Comparison of ENCODE assay signal across 8 cellular contexts in the genomic region with DNA sequence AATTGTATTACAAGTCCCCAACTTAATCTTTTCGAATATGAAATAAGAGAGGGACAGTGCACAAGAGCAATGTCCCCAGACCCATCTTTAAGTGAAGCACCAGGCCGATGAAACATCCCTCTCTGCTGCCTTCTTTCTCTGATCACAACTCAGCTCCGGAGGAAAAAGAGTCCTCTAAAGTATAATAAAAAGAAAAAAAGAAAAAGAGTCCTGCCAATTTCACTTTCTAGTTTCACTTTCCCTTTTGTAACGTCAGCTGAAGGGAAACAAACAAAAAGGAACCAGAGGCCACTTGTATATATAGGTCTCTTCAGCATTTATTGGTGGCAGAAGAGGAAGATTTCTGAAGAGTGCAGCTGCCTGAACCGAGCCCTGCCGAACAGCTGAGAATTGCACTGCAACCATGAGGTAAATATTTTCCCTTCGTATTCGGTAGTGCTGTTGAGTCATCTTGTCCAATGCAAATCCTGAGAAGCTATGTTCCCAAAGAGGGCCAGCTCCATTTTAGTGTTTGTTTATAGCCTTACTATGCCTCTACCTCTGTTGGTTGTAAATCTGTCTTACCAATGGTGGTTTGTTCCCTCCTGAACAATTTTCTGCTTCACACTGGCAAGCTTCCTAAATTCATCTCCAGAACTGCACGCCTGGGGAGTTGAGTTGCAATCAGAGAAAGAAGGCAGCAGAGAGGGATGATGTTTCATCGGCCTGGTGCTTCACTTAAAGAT. TPM values are rescaled to one million over a fixed set of nuclear protein-coding genes. Genes with fewer than 3 reads are reported as not detected.
DNase-seq lines count a peak whose midpoint lies in the region; ATAC-seq and TF ChIP-seq lines count a peak whose summit lies in the region.

TSS of gene IFIT2 (plus strand) at position 326 of the 725 bp plus-strand sequence. CDS start at position 404, 78 bp downstream.

- H3K36me3 Mint-ChIP-seq in activated CD8-positive, alpha-beta T cell treated with anti-CD3 and anti-CD28 coated beads, Interleukin-2, amount 10 ng/mL, durations not matched to agents 7 days and 5 days (ENCODE audit: low read depth): peaks cover 43% of the 10 kb centered on the region
- peaks cover 3% of the 10 kb centered on the region for H3K36me3 Mint-ChIP-seq in neural progenitor cell

- DNase-seq in AG09309 (ENCODE audit: low read depth): no peak
- peak; percentile 52 for DNase-seq in NCI-H2227 treated with DMSO at 0.1 percent for 48 hours (lab: John Stamatoyannopoulos, UW)
- peak; percentile 44 for DNase-seq in activated CD8-positive, alpha-beta T cell treated with anti-CD3 and anti-CD28 coated beads, Interleukin-2, amount 10 ng/mL, durations not matched to agents 7 days and 5 days
- DNase-seq in esophagus muscularis mucosa (ENCODE audit: extremely low spot score): no peak
- DNase-seq in neural progenitor cell (ENCODE audit: low spot score): no peak
- no peak for DNase-seq in NCI-H1048 (lab: John Stamatoyannopoulos, UW)

- CTCF ChIA-PET in activated CD8-positive, alpha-beta T cell treated with anti-CD3 and anti-CD28 coated beads, Interleukin-2, amount 10 ng/mL, durations not matched to agents 7 days and 5 days (lab: Charles Lee): interaction anchor here (0.8 to 4.0 kb wide), 11 partner anchors 8 to 91 kb away, joined by 3 to 18 read pairs (median 4); partner anchors contain the start of genes IFIT1 and IFIT3

- H3K79me2 ChIP-seq in neural progenitor cell (ENCODE audit: low read depth): no peaks in the 10 kb centered on the region

- POLR2A ChIA-PET in activated CD8-positive, alpha-beta T cell treated with anti-CD3 and anti-CD28 coated beads, Interleukin-2, amount 10 ng/mL, durations not matched to agents 7 days and 5 days (lab: Charles Lee): interaction anchor here (0.7 to 3.7 kb wide), 9 partner anchors 22 to 427 kb away, joined by 3 to 23 read pairs (median 4); partner anchors contain the start of genes IFIT1, IFIT5 and KIF20B

- intact Hi-C loops in esophagus muscularis mucosa (cut with DNase I): no loop called here

- no peak for TF ChIP-seq EP300 in esophagus muscularis mucosa (IDR thresholded peaks at IDR 0.05)

- peak within 1 kb of the TSS; percentile 37 for H3K4me3 ChIP-seq in AG09309 (ENCODE audit: control insufficient read depth, low read depth, low read length)
- H3K4me3 ChIP-seq in esophagus muscularis mucosa: peak within 1 kb of the TSS; percentile 53 to 64 (median 56)
- H3K4me3 ChIP-seq in neural progenitor cell: no peak within 1 kb of the TSS

- peak; percentile 79 for ATAC-seq in GM18511 (IDR thresholded peaks at IDR 0.05; ENCODE audit: unreplicated experiment)
- ATAC-seq in HG02938 (IDR thresholded peaks at IDR 0.05; ENCODE audit: unreplicated experiment): peak; percentile 80
- ATAC-seq in activated CD8-positive, alpha-beta T cell treated with anti-CD3 and anti-CD28 coated beads, Interleukin-2, amount 10 ng/mL, durations not matched to agents 7 days and 5 days: peak; percentile 82

- WGBS in esophagus muscularis mucosa: 5% methylated on average over 10 of the region's 10 CpGs

- H3K36me3 ChIP-seq in esophagus muscularis mucosa (peaks cover 0 to 13% (median 9%) of the 10 kb centered on the region in 4 donors), neural progenitor cell (no peaks in the 10 kb centered on the region)

- H3K27ac Mint-ChIP-seq in activated CD8-positive, alpha-beta T cell treated with anti-CD3 and anti-CD28 coated beads, Interleukin-2, amount 10 ng/mL, durations not matched to agents 7 days and 5 days: peak within 1 kb of the TSS; percentile 94
- H3K27ac Mint-ChIP-seq in neural progenitor cell: peak within 1 kb of the TSS; percentile 58

- H3K4me2 ChIP-seq in neural progenitor cell: no peak within 1 kb of the TSS

- no peak within 1 kb of the TSS for H3K9ac ChIP-seq in neural progenitor cell

- H3K9me3 Mint-ChIP-seq in activated CD8-positive, alpha-beta T cell treated with anti-CD3 and anti-CD28 coated beads, Interleukin-2, amount 10 ng/mL, durations not matched to agents 7 days and 5 days (ENCODE audit: insufficient read depth): peaks cover 18% of the 10 kb centered on the region
- peaks cover 11% of the 10 kb centered on the region for H3K9me3 Mint-ChIP-seq in neural progenitor cell

- H3K4me1 ChIP-seq in esophagus muscularis mucosa: peaks cover 10 to 43% (median 36%) of the 10 kb centered on the region in 4 donors
- no peaks in the 10 kb centered on the region for H3K4me1 ChIP-seq in neural progenitor cell

- peaks cover 42% of the 10 kb centered on the region for H3K4me1 Mint-ChIP-seq in activated CD8-positive, alpha-beta T cell treated with anti-CD3 and anti-CD28 coated beads, Interleukin-2, amount 10 ng/mL, durations not matched to agents 7 days and 5 days (ENCODE audit: low read depth)
- H3K4me1 Mint-ChIP-seq in neural progenitor cell: peaks cover 5% of the 10 kb centered on the region

- H3K4me3 Mint-ChIP-seq in activated CD8-positive, alpha-beta T cell treated with anti-CD3 and anti-CD28 coated beads, Interleukin-2, amount 10 ng/mL, durations not matched to agents 7 days and 5 days: peak within 1 kb of the TSS; percentile 92
- H3K4me3 Mint-ChIP-seq in neural progenitor cell: no peak within 1 kb of the TSS

- H4K20me1 ChIP-seq in neural progenitor cell (ENCODE audit: low read depth): no peaks in the 10 kb centered on the region

- TF ChIP-seq CTCF in AG09309 (IDR thresholded peaks at IDR 0.05; ENCODE audit: control insufficient read depth, insufficient read depth, low read depth, low read length, missing control alignments): no peak
- TF ChIP-seq CTCF in esophagus muscularis mucosa (IDR thresholded peaks at IDR 0.05): no peak
- TF ChIP-seq CTCF in neural progenitor cell (IDR thresholded peaks at IDR 0.05): no peak

- TF ChIP-seq POLR2A in esophagus muscularis mucosa (IDR thresholded peaks at IDR 0.05; ENCODE audit: low read depth): no peak

- H3K27me3 ChIP-seq in esophagus muscularis mucosa (no peaks in the 10 kb centered on the region), neural progenitor cell (no peaks in the 10 kb centered on the region)

- no peaks in the 10 kb centered on the region for H3K27me3 Mint-ChIP-seq in activated CD8-positive, alpha-beta T cell treated with anti-CD3 and anti-CD28 coated beads, Interleukin-2, amount 10 ng/mL, durations not matched to agents 7 days and 5 days (ENCODE audit: low read depth)
- no peaks in the 10 kb centered on the region for H3K27me3 Mint-ChIP-seq in neural progenitor cell (ENCODE audit: insufficient read depth, low read depth)

- H3K9me3 ChIP-seq in esophagus muscularis mucosa (no peaks in the 10 kb centered on the region), neural progenitor cell (ENCODE audit: low read depth) (no peaks in the 10 kb centered on the region)

- no peaks in the 10 kb centered on the region for H3F3A ChIP-seq in neural progenitor cell (ENCODE audit: low read depth)

- H2AFZ ChIP-seq in neural progenitor cell (replicated peaks): peak within 1 kb of the TSS; percentile 30

- H3K27ac ChIP-seq in esophagus muscularis mucosa (replicated peaks in 1 of 4) (peak within 1 kb of the TSS; percentile 79 to 89 (median 86)), neural progenitor cell (no peak within 1 kb of the TSS)

RNA-seq across cellular contexts. Expression of gene IFIT2, which starts in this region (rescaled TPM):
- 1 to 10 TPM; 7.3 TPM for total RNA-seq in activated CD8-positive, alpha-beta T cell treated with anti-CD3 and anti-CD28 coated beads, Interleukin-2, amount 10 ng/mL, durations not matched to agents 7 days and 5 days
- 1 to 10 TPM; 2.2 to 5.0 (median 3.3) TPM for total RNA-seq in esophagus muscularis mucosa
- total RNA-seq in neural progenitor cell (ENCODE audit: low replicate concordance): 0.06 and 0.22 TPM in 2 replicates

Comparison
In these comparisons a context has a peak if more than half of its experiments do, and no peak if none do; other contexts are left out.
1. DNase-seq: peak in NCI-H2227 treated with DMSO at 0.1 percent for 48 hours (single experiment) and activated CD8-positive, alpha-beta T cell treated with anti-CD3 and anti-CD28 coated beads, Interleukin-2, amount 10 ng/mL, durations not matched to agents 7 days and 5 days (single experiment); none in AG09309 (single experiment), esophagus muscularis mucosa (single experiment), neural progenitor cell (single experiment) and NCI-H1048 (single experiment).
2. Peak in every context shown above with its lines, with median percentiles within 50 percentile points of each other: ATAC-seq.